10 cellular contexts compared by ENCODE assay signal in the genomic region with DNA sequence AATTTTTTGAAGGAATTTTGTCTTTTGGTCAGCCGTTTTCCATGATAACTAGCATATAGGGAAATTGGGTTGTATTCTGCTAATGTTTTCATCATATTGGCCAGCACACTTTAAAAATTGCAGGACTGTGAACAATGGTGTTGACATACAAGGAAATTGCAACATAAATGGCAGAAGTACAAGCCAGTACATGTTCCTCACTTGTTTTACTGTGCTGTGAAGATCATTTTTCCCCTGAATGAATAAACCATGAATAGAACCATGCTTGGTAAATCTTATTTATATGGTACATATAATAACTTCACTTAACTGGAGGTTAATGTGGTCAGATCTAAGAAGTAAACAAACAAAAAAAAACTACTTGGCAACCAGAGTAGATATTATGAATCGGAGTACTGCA. TPM values are rescaled to one million over a fixed set of nuclear protein-coding genes. Genes with fewer than 3 reads are reported as not detected.
DNase-seq lines count a peak whose midpoint lies in the region; ATAC-seq and TF ChIP-seq lines count a peak whose summit lies in the region.
"Had no signal": no experiment of that assay in that cellular context is flagged by ENCODE, and none has a peak within 500 bp of the region (broad histone marks: within the 10 kb centered on the region; RNA-seq: fewer than 3 reads in every experiment).

No MANE protein-coding gene starts in this region.

- no peaks in the 10 kb centered on the region for H3K27me3 Mint-ChIP-seq in activated naive CD4-positive, alpha-beta T cell treated with anti-CD3 and anti-CD28 coated beads, Interleukin-2, amount 10 ng/mL, durations not matched to agents 7 days and 5 days
- H3K27me3 Mint-ChIP-seq: activated naive CD8-positive, alpha-beta T cell treated with anti-CD3 and anti-CD28 coated beads for 36 hours had no signal

- H3K4me1 ChIP-seq in ACC112 (ENCODE audit: control insufficient read depth, insufficient read depth, low read length, unreplicated experiment) (peaks cover 37% of the 10 kb centered on the region), right cardiac atrium (ENCODE audit: control insufficient read depth, insufficient read depth, low read length) (peaks cover 3% of the 10 kb centered on the region)

- no peaks in the 10 kb centered on the region for H3K9me3 ChIP-seq in right cardiac atrium (ENCODE audit: control insufficient read depth, low read length)

- H3K9me3 Mint-ChIP-seq in activated naive CD4-positive, alpha-beta T cell treated with anti-CD3 and anti-CD28 coated beads, Interleukin-2, amount 10 ng/mL, durations not matched to agents 7 days and 5 days, result no peaks in the 10 kb centered on the region
- H3K9me3 Mint-ChIP-seq: activated naive CD8-positive, alpha-beta T cell treated with anti-CD3 and anti-CD28 coated beads for 36 hours had no signal

- H3K27ac Mint-ChIP-seq in activated naive CD4-positive, alpha-beta T cell treated with anti-CD3 and anti-CD28 coated beads, Interleukin-2, amount 10 ng/mL, durations not matched to agents 7 days and 5 days, result no peak overlapping the region
- H3K27ac Mint-ChIP-seq: activated naive CD8-positive, alpha-beta T cell treated with anti-CD3 and anti-CD28 coated beads for 36 hours had no signal

- no peaks in the 10 kb centered on the region for H3K4me1 Mint-ChIP-seq in activated naive CD4-positive, alpha-beta T cell treated with anti-CD3 and anti-CD28 coated beads, Interleukin-2, amount 10 ng/mL, durations not matched to agents 7 days and 5 days

- H3K36me3 Mint-ChIP-seq in activated naive CD4-positive, alpha-beta T cell treated with anti-CD3 and anti-CD28 coated beads, Interleukin-2, amount 10 ng/mL, durations not matched to agents 7 days and 5 days, result peaks cover 11% of the 10 kb centered on the region

- H3K4me3 ChIP-seq in ACC112 (ENCODE audit: low read depth, low read length) (peak overlapping the region; percentile 26; the same call in 1 of the 2 replicates), HL-60 (replicated peaks; ENCODE audit: insufficient read depth, low read length) (no peak overlapping the region), right cardiac atrium (ENCODE audit: low read length) (no peak overlapping the region)

- peaks cover 18% of the 10 kb centered on the region for H3K36me3 ChIP-seq in ACC112 (ENCODE audit: insufficient read depth, low read length)

- ATAC-seq in right cardiac atrium, result peak; percentile 79 to 88
- no peak for ATAC-seq in GM19324 (IDR thresholded peaks at IDR 0.05; ENCODE audit: low FRiP score, unreplicated experiment)

- no peak overlapping the region for H3K4me3 Mint-ChIP-seq in activated naive CD4-positive, alpha-beta T cell treated with anti-CD3 and anti-CD28 coated beads, Interleukin-2, amount 10 ng/mL, durations not matched to agents 7 days and 5 days
- H3K4me3 Mint-ChIP-seq: activated naive CD8-positive, alpha-beta T cell treated with anti-CD3 and anti-CD28 coated beads for 36 hours had no signal

- WGBS in right cardiac atrium, result 66% methylated on average over 2 of the region's 2 CpGs

- TF ChIP-seq CTCF in HL-60 (IDR thresholded peaks at IDR 0.05; ENCODE audit: insufficient read depth, low read length), result no peak

- H3K27ac ChIP-seq in ACC112 (ENCODE audit: low read depth, low read length) (peak overlapping the region; percentile 80), HL-60 (replicated peaks) (peak overlapping the region; percentile 67), right cardiac atrium (ENCODE audit: low read length) (no peak overlapping the region)
- H3K27ac ChIP-seq: parathyroid adenoma had no signal

- no peaks in the 10 kb centered on the region for H3K79me2 ChIP-seq in ACC112 (ENCODE audit: control insufficient read depth, insufficient read depth, low read length, unreplicated experiment)
- H3K79me2 ChIP-seq: parathyroid adenoma had no signal

- H3K27me3 ChIP-seq in ACC112 (ENCODE audit: insufficient read depth, low read length) (no peaks in the 10 kb centered on the region), HL-60 (ENCODE audit: insufficient read depth, poor library complexity, severe bottlenecking) (no peaks in the 10 kb centered on the region), right cardiac atrium (ENCODE audit: control insufficient read depth, insufficient read depth) (no peaks in the 10 kb centered on the region)

- intact Hi-C loops in right cardiac atrium (cut with DNase I), result no loop called here

- CTCF ChIA-PET in activated naive CD4-positive, alpha-beta T cell treated with anti-CD3 and anti-CD28 coated beads, Interleukin-2, amount 10 ng/mL, durations not matched to agents 7 days and 5 days (lab: Charles Lee), result no interaction called here

- DNase-seq in HL-60 (ENCODE audit: low read depth in 1 of 2, low spot score in 1 of 2) (peak; percentile 58 to 68), SKM-1 treated with dmso at 0.1 percent for 144 hours (lab: John Stamatoyannopoulos, UW; ENCODE audit: unreplicated experiment) (peak; percentile 81), right cardiac atrium (no peak), HUDEP-2 (lab: John Stamatoyannopoulos, UW; ENCODE audit: unreplicated experiment in 76 of 76) (no peak), NCI-H345 treated with DMSO at 0.1 percent for 48 hours (lab: John Stamatoyannopoulos, UW; ENCODE audit: unreplicated experiment) (no peak)
- DNase-seq in activated naive CD4-positive, alpha-beta T cell treated with anti-CD3 and anti-CD28 coated beads, Interleukin-2, amount 10 ng/mL, durations not matched to agents 7 days and 5 days, result no peak
- DNase-seq: activated naive CD8-positive, alpha-beta T cell treated with anti-CD3 and anti-CD28 coated beads for 36 hours had no signal

- no peak overlapping the region for H2AFZ ChIP-seq in ACC112 (ENCODE audit: low read length, unreplicated experiment)
- H2AFZ ChIP-seq: parathyroid adenoma had no signal

RNA-seq across cellular contexts. Expression of a gene that starts 22.8 kb away (rescaled TPM):
- not detected for total RNA-seq in right cardiac atrium
- 0.14 TPM for polyA plus RNA-seq in right cardiac atrium

RNA-seq across cellular contexts. Expression of a gene that starts 39.6 kb away (rescaled TPM):
- total RNA-seq in right cardiac atrium, result 10 to 100 TPM in 1 of 4 donors, 1 to 10 TPM in 3; 2.5 to 10.4 (median 5.7) TPM
- 2.0 TPM for polyA plus RNA-seq in right cardiac atrium

RNA-seq across cellular contexts. Expression of a gene that starts 47.2 kb away (rescaled TPM):
- total RNA-seq in right cardiac atrium, result 1 to 10 TPM; 3.0 to 6.9 (median 4.2) TPM
- polyA plus RNA-seq in right cardiac atrium, result 2.2 TPM

Comparison
In these comparisons a context has a peak if more than half of its experiments do, and no peak if none do; other contexts are left out.
1. DNase-seq: peak in HL-60 (2 of 2) and SKM-1 treated with dmso at 0.1 percent for 144 hours (single experiment); none in right cardiac atrium (0 of 3), HUDEP-2 (0 of 76), activated naive CD4-positive, alpha-beta T cell treated with anti-CD3 and anti-CD28 coated beads, Interleukin-2, amount 10 ng/mL, durations not matched to agents 7 days and 5 days (single experiment) and NCI-H345 treated with DMSO at 0.1 percent for 48 hours (single experiment).